Comparison of ENCODE assay signal across 8 cellular contexts in genomic region chrX:72105436-72105835, GRCh38. TPM values are rescaled to one million over a fixed set of nuclear protein-coding genes. Genes with fewer than 3 reads are reported as not detected.
A peak's percentile ranks its signal among the peaks of the same experiment; 100 is the strongest.
DNase-seq lines count a peak whose midpoint lies in the region; ATAC-seq and TF ChIP-seq lines count a peak whose summit lies in the region.

No MANE protein-coding gene starts in this region.

- H3K27ac ChIP-seq in body of pancreas (no peak overlapping the region), PC-3 (ENCODE audit: low read length) (no peak overlapping the region)

- no peak for TF ChIP-seq CTCF in body of pancreas (IDR thresholded peaks at IDR 0.05)
- TF ChIP-seq CTCF in PC-3 (conservative IDR thresholded peaks at IDR 0.05; ENCODE audit: low read depth, low read length): no peak

- no peak overlapping the region for H2AFZ ChIP-seq in PC-3 (ENCODE audit: low read length)

- intact Hi-C loops in body of pancreas (cut with DNase I) (no loop called here), PC-3 (cut with micrococcal nuclease) (no loop called here)

- H3K79me2 ChIP-seq in PC-3 (ENCODE audit: low read length): no peaks in the 10 kb centered on the region

- H3F3A ChIP-seq in PC-3 (ENCODE audit: low read length, unreplicated experiment): no peaks in the 10 kb centered on the region

- POLR2A ChIA-PET in PC-3 (lab: Charles Lee; ENCODE audit: unreplicated experiment): no interaction called here

- CTCF ChIA-PET in PC-3 (lab: Charles Lee): no interaction called here

- TF ChIP-seq POLR2A in body of pancreas (IDR thresholded peaks at IDR 0.05): no peak

- H3K9me2 ChIP-seq in PC-3 (replicated peaks; ENCODE audit: low read length): no peaks in the 10 kb centered on the region

- peaks cover 6% of the 10 kb centered on the region for H3K4me1 ChIP-seq in body of pancreas
- no peaks in the 10 kb centered on the region for H3K4me1 ChIP-seq in PC-3 (ENCODE audit: insufficient read depth, low read length)

- no peak overlapping the region for H3K9ac ChIP-seq in PC-3 (ENCODE audit: low read length)

- DNase-seq in Jurkat, Clone E6-1 (ENCODE audit: low read depth, low spot score): peak; percentile 57
- peak; percentile 89 for DNase-seq in central memory CD4-positive, alpha-beta T cell
- DNase-seq in SHP77 (lab: John Stamatoyannopoulos, UW) (no peak), NCI-H1694 (lab: John Stamatoyannopoulos, UW) (no peak), body of pancreas (no peak), PC-3 (no peak)

- no peak overlapping the region for H3K4me3 ChIP-seq in Jurkat, Clone E6-1 (ENCODE audit: low read length)
- H3K4me3 ChIP-seq in body of pancreas (no peak overlapping the region), PC-3 (ENCODE audit: low read length) (no peak overlapping the region)

- no peaks in the 10 kb centered on the region for H4K20me1 ChIP-seq in PC-3 (ENCODE audit: low read length)

- no TSS peak for BruUV-seq in PC-3 (replicated peaks; lab: Mats Ljungman, UMichigan)

- no peak overlapping the region for H3K4me2 ChIP-seq in PC-3 (ENCODE audit: low read length)

- H3K27me3 ChIP-seq in body of pancreas (no peaks in the 10 kb centered on the region), PC-3 (ENCODE audit: low read length) (no peaks in the 10 kb centered on the region)

- peak; percentile 53 for ATAC-seq in GM18498 (IDR thresholded peaks at IDR 0.05; ENCODE audit: unreplicated experiment)
- ATAC-seq in GM21576 (IDR thresholded peaks at IDR 0.05; ENCODE audit: unreplicated experiment): peak; percentile 47
- ATAC-seq in body of pancreas: no peak
- no peak for ATAC-seq in PC-3

- no peaks in the 10 kb centered on the region for H3K36me3 ChIP-seq in body of pancreas (replicated peaks in 1 of 2; ENCODE audit: insufficient read depth in 1 of 2, low read depth in 2 of 2)
- no peaks in the 10 kb centered on the region for H3K36me3 ChIP-seq in PC-3 (ENCODE audit: low read depth, low read length)

- H3K9me3 ChIP-seq in body of pancreas: no peaks in the 10 kb centered on the region
- H3K9me3 ChIP-seq in PC-3 (ENCODE audit: low read length): no peaks in the 10 kb centered on the region

- 48 to 87% methylated on average over 3 to 6 of the region's 6 CpGs for WGBS in body of pancreas, 2 donors

RNA-seq across cellular contexts. Expression of gene RTL5, which starts 26.3 kb away (rescaled TPM):
- polyA plus RNA-seq in Jurkat, Clone E6-1 (2012; ENCODE audit: insufficient read depth, insufficient read length): not detected
- total RNA-seq in body of pancreas: 1 to 10 TPM; 1.6 to 2.3 TPM
- 0.23 and 0.40 TPM in 2 replicates for total RNA-seq in PC-3 (2014; rRNA removed)

Comparison
In these comparisons a context has a peak if more than half of its experiments do, and no peak if none do; other contexts are left out.
1. ATAC-seq: peak in GM18498 (single experiment) and GM21576 (single experiment); none in body of pancreas (single experiment) and PC-3 (single experiment).
2. DNase-seq: peak in Jurkat, Clone E6-1 (single experiment) and central memory CD4-positive, alpha-beta T cell (single experiment); none in SHP77 (0 of 2), NCI-H1694 (single experiment), body of pancreas (0 of 4) and PC-3 (single experiment).